In genomic region chr7:134431805-134432204, GRCh38 we compare ENCODE assay signal across 8 cellular contexts. TPM values are rescaled to one million over a fixed set of nuclear protein-coding genes. Genes with fewer than 3 reads are reported as not detected.
DNase-seq lines count a peak whose midpoint lies in the region; TF ChIP-seq lines count a peak whose summit lies in the region.

No MANE protein-coding gene starts in this region.

- H2AFZ ChIP-seq in fibroblast of lung (ENCODE audit: low read length) = peak overlapping the region; percentile 93

- H3K79me2 ChIP-seq in fibroblast of lung (ENCODE audit: control insufficient read depth, insufficient read depth, low read length) = no peaks in the 10 kb centered on the region

- H3K27me3 ChIP-seq in fibroblast of lung (ENCODE audit: control insufficient read depth, insufficient read depth, low read length) = no peaks in the 10 kb centered on the region

- no peaks in the 10 kb centered on the region for H4K20me1 ChIP-seq in fibroblast of lung (ENCODE audit: control insufficient read depth, extremely low read depth, insufficient read depth, low read length)

- H3K9ac ChIP-seq in fibroblast of lung (ENCODE audit: insufficient read depth, low read length) = no peak overlapping the region

- H3K27ac ChIP-seq in fibroblast of lung (ENCODE audit: insufficient read depth, low read length) (peak overlapping the region; percentile 82), skin epidermis (peak overlapping the region in 4 of 21 experiments; percentile 48 to 78 (median 66))

- no peaks in the 10 kb centered on the region for H3K36me3 ChIP-seq in fibroblast of lung (ENCODE audit: control insufficient read depth, insufficient read depth, low read length)

- peaks cover 4% of the 10 kb centered on the region for H3K4me1 ChIP-seq in fibroblast of lung (ENCODE audit: control insufficient read depth, extremely low read depth, insufficient read depth, low read length)

- DNase-seq in NCI-H524 (lab: John Stamatoyannopoulos, UW) (peak; percentile 29 to 55), NCI-H524 treated with DMSO at 0.1 percent for 48 hours (lab: John Stamatoyannopoulos, UW) (no peak), SK-N-DZ (ENCODE audit: low spot score) (peak; percentile 7), fibroblast of lung (ENCODE audit: low read depth in 2 of 2) (no peak), hepatic stellate cell (ENCODE audit: low spot score) (no peak), SW 1271 (lab: John Stamatoyannopoulos, UW) (no peak), NOMO-1 treated with dmso at 0.1 percent for 144 hours (lab: John Stamatoyannopoulos, UW; ENCODE audit: unreplicated experiment) (no peak)

- H3K9me3 ChIP-seq in fibroblast of lung (ENCODE audit: control insufficient read depth, insufficient read depth, low read depth, low read length) = no peaks in the 10 kb centered on the region

- H3K4me2 ChIP-seq in fibroblast of lung (ENCODE audit: extremely low read depth, insufficient read depth, low read length) = peak overlapping the region; percentile 79

- TF ChIP-seq CTCF in fibroblast of lung (conservative IDR thresholded peaks at IDR 0.05 in 1 of 2, IDR thresholded peaks at IDR 0.05 in 1 of 2; ENCODE audit: low read depth in 1 of 2, low read length in 2 of 2) = no peak

- H3K4me3 ChIP-seq in fibroblast of lung (replicated peaks in 1 of 4; ENCODE audit: control extremely low read depth in 1 of 4, insufficient read depth in 1 of 4, low read depth in 3 of 4, low read length in 4 of 4) (peak overlapping the region; percentile 34 to 69 (median 46)), skin epidermis (peak overlapping the region in 5 of 7 experiments; percentile 19 to 32 (median 23))

RNA-seq across cellular contexts. Expression of gene AKR1B1, which starts 27.1 kb away (rescaled TPM):
- 263 and 296 TPM in 2 replicates for polyA plus RNA-seq in SK-N-DZ (2014; cell fraction: cytosol; rRNA removed)
- 242 and 262 TPM in 2 replicates for polyA plus RNA-seq in SK-N-DZ (2014; cell fraction: nucleus; rRNA removed)
- total RNA-seq in fibroblast of lung = 89.6 and 213 TPM in 2 replicates
- polyA plus RNA-seq in fibroblast of lung = 170 and 238 TPM in 2 replicates
- 142 and 209 TPM in 2 replicates for polyA plus RNA-seq in fibroblast of lung (2012)
- 87.7 and 121 TPM in 2 replicates for polyA minus RNA-seq in fibroblast of lung (ENCODE audit: low replicate concordance)

Comparison
In these comparisons a context has a peak if more than half of its experiments do, and no peak if none do; other contexts are left out.
1. DNase-seq: peak in NCI-H524 (2 of 2) and SK-N-DZ (single experiment); none in NCI-H524 treated with DMSO at 0.1 percent for 48 hours (single experiment), fibroblast of lung (0 of 2), hepatic stellate cell (single experiment), SW 1271 (0 of 2) and NOMO-1 treated with dmso at 0.1 percent for 144 hours (single experiment).